ENCODE assay signal across 12 cellular contexts in the genomic region with DNA sequence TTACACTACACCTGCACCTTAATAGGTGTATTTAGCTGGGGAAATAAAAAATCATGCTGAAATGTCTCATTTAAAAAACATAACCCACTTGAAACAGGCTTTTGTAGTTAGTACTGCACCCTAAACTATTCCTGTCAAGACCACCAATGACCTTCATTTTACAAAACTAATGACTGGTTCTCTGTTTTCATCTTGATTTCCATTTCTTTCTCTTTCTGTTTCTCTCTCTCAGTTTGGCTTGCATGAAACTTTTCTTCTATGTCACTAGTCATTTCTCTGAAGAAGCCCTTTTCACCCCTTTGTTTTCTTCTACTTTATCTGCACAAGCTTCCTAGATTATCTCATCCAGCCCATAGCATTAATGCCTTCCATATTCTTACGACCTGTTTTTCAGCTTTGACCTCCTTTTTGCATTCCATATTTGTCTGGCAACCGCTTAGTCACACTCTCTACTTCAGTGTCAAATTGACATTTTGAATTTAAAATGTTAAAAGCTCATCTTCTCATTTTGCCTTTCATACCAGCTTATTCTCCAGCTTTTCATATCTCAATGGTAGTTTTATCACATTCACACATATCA.
A peak's percentile ranks its signal among the peaks of the same experiment; 100 is the strongest.
DNase-seq lines count a peak whose midpoint lies in the region; ATAC-seq, FAIRE-seq and TF ChIP-seq lines count a peak whose summit lies in the region.
"Had no signal": no experiment of that assay in that cellular context is flagged by ENCODE, and none has a peak within 500 bp of the region (broad histone marks: within the 10 kb centered on the region; RNA-seq: fewer than 3 reads in every experiment).

No MANE protein-coding gene starts in this region.

- H3K27me3 ChIP-seq in BLaER1, result no peaks in the 10 kb centered on the region
- no peaks in the 10 kb centered on the region for H3K27me3 ChIP-seq in OCI-LY3 (ENCODE audit: low read depth, low read length)
- H3K27me3 ChIP-seq: sigmoid colon, uterus had no signal

- no peak for FAIRE-seq in D721Med (lab: Jason Lieb, UNC)

- H3K9me3 ChIP-seq in BLaER1 (peaks cover 5% of the 10 kb centered on the region; the same call in 1 of the 2 replicates), OCI-LY3 (ENCODE audit: insufficient read depth, low read length) (no peaks in the 10 kb centered on the region)
- H3K9me3 ChIP-seq: sigmoid colon, uterus had no signal

- H3K4me2 ChIP-seq in BLaER1, result peak overlapping the region; percentile 68
- peak overlapping the region; percentile 88 for H3K4me2 ChIP-seq in OCI-LY3 (ENCODE audit: low read length)

- ATAC-seq in GM18517 (IDR thresholded peaks at IDR 0.05; ENCODE audit: unreplicated experiment) (peak; percentile 60), GM18498 (IDR thresholded peaks at IDR 0.05; ENCODE audit: unreplicated experiment) (no peak)

- H4K20me1 ChIP-seq in BLaER1 (no peaks in the 10 kb centered on the region), OCI-LY3 (ENCODE audit: insufficient read depth, low read length) (no peaks in the 10 kb centered on the region)

- H3K4me1 ChIP-seq in BLaER1 (peaks cover 38% of the 10 kb centered on the region), OCI-LY3 (ENCODE audit: low read length) (peaks cover 67% of the 10 kb centered on the region)
- H3K4me1 ChIP-seq: sigmoid colon, uterus had no signal

- H3K79me2 ChIP-seq in OCI-LY3 (ENCODE audit: low read length), result no peaks in the 10 kb centered on the region

- H3K9ac ChIP-seq in BLaER1, result no peak overlapping the region
- peak overlapping the region; percentile 42 for H3K9ac ChIP-seq in OCI-LY3 (ENCODE audit: low read length)

- TF ChIP-seq CTCF in OCI-LY3 (IDR thresholded peaks at IDR 0.05; ENCODE audit: low read depth, low read length) (no peak), D721Med (IDR thresholded peaks at IDR 0.05; ENCODE audit: insufficient read depth, missing control alignments) (no peak)

- DNase-seq in caudate nucleus (lab: John Stamatoyannopoulos, UW), result peak in 2 of 61 donors; percentile 6 to 16
- DNase-seq in D721Med (ENCODE audit: insufficient read length, low spot score), result no peak
- no peak for DNase-seq in NCI-H2081 treated with DMSO at 0.1 percent for 48 hours (lab: John Stamatoyannopoulos, UW)
- DNase-seq in DMS153 treated with DMSO at 0.1 percent for 48 hours (lab: John Stamatoyannopoulos, UW; ENCODE audit: unreplicated experiment), result no peak
- DNase-seq: C1 segment of cervical spinal cord, NCI-H82, sigmoid colon, uterus had no signal

- no peak overlapping the region for H3K27ac ChIP-seq in BLaER1
- peak overlapping the region; percentile 52 for H3K27ac ChIP-seq in OCI-LY3 (ENCODE audit: low read length)
- peak overlapping the region; percentile 12 for H3K27ac ChIP-seq in caudate nucleus (ENCODE audit: low read depth, low read length)
- H3K27ac ChIP-seq: sigmoid colon, uterus had no signal

- H2AFZ ChIP-seq in OCI-LY3 (ENCODE audit: low read depth, low read length), result peak overlapping the region; percentile 43

- H3K36me3 ChIP-seq in BLaER1 (no peaks in the 10 kb centered on the region), OCI-LY3 (replicated peaks; ENCODE audit: low read depth, low read length) (no peaks in the 10 kb centered on the region)
- H3K36me3 ChIP-seq: sigmoid colon, uterus had no signal

- H3K4me3 ChIP-seq in BLaER1 (no peak overlapping the region), OCI-LY3 (ENCODE audit: low read length) (peak overlapping the region; percentile 60)
- H3K4me3 ChIP-seq: sigmoid colon, uterus had no signal
